In the genomic region with DNA sequence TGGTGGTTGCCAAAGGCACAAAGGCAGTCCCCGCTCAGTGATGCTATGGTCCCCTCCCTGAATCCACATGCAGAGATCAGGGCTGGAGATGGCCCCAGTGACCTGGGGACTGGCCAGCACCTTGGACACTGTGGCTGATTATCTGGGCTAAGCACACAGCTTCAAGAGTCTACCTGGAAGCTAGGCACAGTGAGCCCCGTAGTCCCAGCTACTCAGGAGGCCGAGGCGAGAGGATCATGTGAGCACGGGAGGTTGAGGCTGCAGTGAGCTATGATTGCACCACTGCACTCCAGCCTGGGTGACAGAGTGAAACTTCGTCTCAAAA, we compare ENCODE assay signal across 24 cellular contexts. TPM values are rescaled to one million over a fixed set of nuclear protein-coding genes. Genes with fewer than 3 reads are reported as not detected.
DNase-seq lines count a peak whose midpoint lies in the region; ATAC-seq and TF ChIP-seq lines count a peak whose summit lies in the region.
"Had no signal": no experiment of that assay in that cellular context is flagged by ENCODE, and none has a peak within 500 bp of the region (broad histone marks: within the 10 kb centered on the region; RNA-seq: fewer than 3 reads in every experiment).

No MANE protein-coding gene starts in this region.

- no peak overlapping the region for H3K4me3 ChIP-seq in CD8-positive, alpha-beta memory T cell (ENCODE audit: low read length)
- H3K4me3 ChIP-seq: MG63, PC-9 had no signal

- no peaks in the 10 kb centered on the region for H3K9me3 ChIP-seq in CD8-positive, alpha-beta memory T cell (ENCODE audit: low read length)
- H3K9me3 ChIP-seq: MG63 had no signal

- H3K36me3 Mint-ChIP-seq in natural killer cell treated with Interleukin-12 subunit alpha and Interleukin-12 subunit beta and Interleukin-15 and Interleukin-18, amount 100 ng/mL, for 72 hours: no peaks in the 10 kb centered on the region
- H3K36me3 Mint-ChIP-seq in natural killer cell: no peaks in the 10 kb centered on the region
- no peaks in the 10 kb centered on the region for H3K36me3 Mint-ChIP-seq in CD8-positive, alpha-beta memory T cell
- H3K36me3 Mint-ChIP-seq: CD14-positive monocyte had no signal

- no peak overlapping the region for H3K27ac ChIP-seq in CD8-positive, alpha-beta memory T cell (ENCODE audit: low read depth, low read length)
- H3K27ac ChIP-seq: PC-9, RWPE1 had no signal

- H3K9me3 Mint-ChIP-seq in natural killer cell treated with Interleukin-12 subunit alpha and Interleukin-12 subunit beta and Interleukin-15 and Interleukin-18, amount 100 ng/mL, for 72 hours: no peaks in the 10 kb centered on the region
- H3K9me3 Mint-ChIP-seq in natural killer cell: no peaks in the 10 kb centered on the region
- H3K9me3 Mint-ChIP-seq in CD8-positive, alpha-beta memory T cell: no peaks in the 10 kb centered on the region

- H3K36me3 ChIP-seq in CD8-positive, alpha-beta memory T cell (ENCODE audit: insufficient read depth, low read length): no peaks in the 10 kb centered on the region
- H3K36me3 ChIP-seq: MG63 had no signal

- no peaks in the 10 kb centered on the region for H3K27me3 ChIP-seq in CD8-positive, alpha-beta memory T cell (ENCODE audit: insufficient read depth, low read length, poor library complexity, severe bottlenecking)
- H3K27me3 ChIP-seq: MG63 had no signal

- H3K27me3 Mint-ChIP-seq in natural killer cell treated with Interleukin-12 subunit alpha and Interleukin-12 subunit beta and Interleukin-15 and Interleukin-18, amount 100 ng/mL, for 72 hours: peaks cover 0 to 6% of the 10 kb centered on the region in 2 donors
- H3K27me3 Mint-ChIP-seq in natural killer cell (ENCODE audit: low read depth in 2 of 2): peaks cover 0 to 3% of the 10 kb centered on the region in 2 donors
- peaks cover 0 to 4% of the 10 kb centered on the region in 2 donors for H3K27me3 Mint-ChIP-seq in CD8-positive, alpha-beta memory T cell

- TF ChIP-seq CTCF in natural killer cell (IDR thresholded peaks at IDR 0.05) (no peak), GM13977 (IDR thresholded peaks at IDR 0.05; ENCODE audit: extremely low read depth, insufficient read depth, missing control alignments) (no peak)

- H3K4me1 Mint-ChIP-seq in natural killer cell treated with Interleukin-12 subunit alpha and Interleukin-12 subunit beta and Interleukin-15 and Interleukin-18, amount 100 ng/mL, for 72 hours (ENCODE audit: low read depth in 2 of 2): peaks cover 0 to 4% of the 10 kb centered on the region in 2 donors
- no peaks in the 10 kb centered on the region for H3K4me1 Mint-ChIP-seq in natural killer cell
- no peaks in the 10 kb centered on the region for H3K4me1 Mint-ChIP-seq in CD8-positive, alpha-beta memory T cell
- H3K4me1 Mint-ChIP-seq: CD14-positive monocyte had no signal

- H3K4me3 Mint-ChIP-seq in natural killer cell treated with Interleukin-12 subunit alpha and Interleukin-12 subunit beta and Interleukin-15 and Interleukin-18, amount 100 ng/mL, for 72 hours: no peak overlapping the region
- no peak overlapping the region for H3K4me3 Mint-ChIP-seq in natural killer cell
- H3K4me3 Mint-ChIP-seq in CD8-positive, alpha-beta memory T cell: no peak overlapping the region
- H3K4me3 Mint-ChIP-seq: CD14-positive monocyte, HFFc6 had no signal

- in situ Hi-C loops in GM13977 (cut with MboI; ENCODE audit: low pct_unique_long_range_greater_than_20kb, low sequenced_read_pairs, unreplicated experiment): no loop called here

- CTCF ChIA-PET in CD8-positive, alpha-beta memory T cell (lab: Charles Lee): interaction anchor here (1.0 kb wide), 1 partner anchor 20 kb away, joined by 4 read pairs; no protein-coding TSS in a partner anchor

- no peak overlapping the region for H3K27ac Mint-ChIP-seq in natural killer cell treated with Interleukin-12 subunit alpha and Interleukin-12 subunit beta and Interleukin-15 and Interleukin-18, amount 100 ng/mL, for 72 hours
- H3K27ac Mint-ChIP-seq in natural killer cell: no peak overlapping the region
- no peak overlapping the region for H3K27ac Mint-ChIP-seq in CD8-positive, alpha-beta memory T cell
- H3K27ac Mint-ChIP-seq: CD14-positive monocyte, HFFc6 had no signal

- DNase-seq in natural killer cell treated with Interleukin-12 subunit alpha and Interleukin-12 subunit beta and Interleukin-15 and Interleukin-18, amount 100 ng/mL, for 72 hours (ENCODE audit: low spot score): peak; percentile 54
- DNase-seq in natural killer cell (no peak), GM13977 (ENCODE audit: low spot score) (peak; percentile 24), islet precursor cell (peak; percentile 42), amniotic stem cell (lab: John Stamatoyannopoulos, UW) (no peak)
- no peak for DNase-seq in CD8-positive, alpha-beta memory T cell
- DNase-seq: DMS 273 treated with DMSO at 0.1 percent for 48 hours, DND-41, HFFc6, Kasumi-1, MG63, NCI-H1048, NCI-H1436 treated with DMSO at 0.1 percent for 48 hours, NCI-H2029, NCI-H345, NCI-H524 treated with DMSO at 0.1 percent for 48 hours, PC-9 had no signal

- H3K4me1 ChIP-seq in CD8-positive, alpha-beta memory T cell (ENCODE audit: insufficient read depth, low read length): no peaks in the 10 kb centered on the region

- POLR2A ChIA-PET in CD8-positive, alpha-beta memory T cell (lab: Charles Lee): no interaction called here

- intact Hi-C loops in natural killer cell (cut with micrococcal nuclease): no loop called here

- no peak for ATAC-seq in natural killer cell treated with Interleukin-12 subunit alpha and Interleukin-12 subunit beta and Interleukin-15 and Interleukin-18, amount 100 ng/mL, for 72 hours
- no peak for ATAC-seq in natural killer cell
- no peak for ATAC-seq in GM18858 (IDR thresholded peaks at IDR 0.05; ENCODE audit: unreplicated experiment)
- no peak for ATAC-seq in GM19455 (IDR thresholded peaks at IDR 0.05; ENCODE audit: unreplicated experiment)

RNA-seq across cellular contexts. Expression of a gene that starts 8.3 kb away (rescaled TPM):
- not detected for total RNA-seq in natural killer cell treated with Interleukin-12 subunit alpha and Interleukin-12 subunit beta and Interleukin-15 and Interleukin-18, amount 100 ng/mL, for 72 hours
- total RNA-seq in natural killer cell: not detected
- 1 to 10 TPM; 1.6 to 2.0 TPM for total RNA-seq in CD8-positive, alpha-beta memory T cell
- 0.95 TPM for polyA plus RNA-seq in CD8-positive, alpha-beta memory T cell
- total RNA-seq: A673, G401, H7, HFFc6, PC-9 had no signal

RNA-seq across cellular contexts. Expression of a gene that starts 49.8 kb away (rescaled TPM):
- under 1 TPM; 0.26 to 0.47 TPM for total RNA-seq in natural killer cell treated with Interleukin-12 subunit alpha and Interleukin-12 subunit beta and Interleukin-15 and Interleukin-18, amount 100 ng/mL, for 72 hours
- total RNA-seq in natural killer cell: under 1 TPM; 0.68 to 0.92 (median 0.78) TPM
- 1 to 10 TPM; 6.0 to 8.2 TPM for total RNA-seq in CD8-positive, alpha-beta memory T cell
- polyA plus RNA-seq in CD8-positive, alpha-beta memory T cell: 12.7 TPM
- total RNA-seq: HFFc6, PC-9 had no signal
- polyA plus RNA-seq: CD14-positive monocyte had no signal

Comparison
In these comparisons a context has a peak if more than half of its experiments do, and no peak if none do; other contexts are left out.
1. DNase-seq: peak in natural killer cell treated with Interleukin-12 subunit alpha and Interleukin-12 subunit beta and Interleukin-15 and Interleukin-18, amount 100 ng/mL, for 72 hours (single experiment), GM13977 (single experiment) and islet precursor cell (single experiment); none in natural killer cell (single experiment), CD8-positive, alpha-beta memory T cell (0 of 5) and amniotic stem cell (single experiment).